ENCODE assay signal across 8 cellular contexts in genomic region chr22:50270302-50271010, GRCh38. TPM values are rescaled to one million over a fixed set of nuclear protein-coding genes. Genes with fewer than 3 reads are reported as not detected.
DNase-seq lines count a peak whose midpoint lies in the region; ATAC-seq and TF ChIP-seq lines count a peak whose summit lies in the region.

Gene MAPK11 (minus strand): TSS chr22:50270380. CDS start chr22:50270292, 88 bp downstream.

- no peaks in the 10 kb centered on the region for H3K4me1 Mint-ChIP-seq in Caco-2 (ENCODE audit: low read depth, unreplicated experiment)

- peaks cover 2% of the 10 kb centered on the region; the same call in 1 of the 2 replicates for H3K36me3 ChIP-seq in Caco-2 (ENCODE audit: control insufficient read depth, insufficient read depth, low read length)

- DNase-seq in Caco-2 (peak; percentile 79 to 88), T-helper 1 cell (peak; percentile 62 to 75 (median 66)), left ventricle myocardium superior (peak; percentile 83), putamen (ENCODE audit: low spot score) (peak; percentile 49)

- peaks cover 31% of the 10 kb centered on the region for H3K36me3 Mint-ChIP-seq in Caco-2 (ENCODE audit: insufficient read depth, unreplicated experiment)

- peak within 1 kb of the TSS; percentile 6 for H3K27ac ChIP-seq in adipose tissue (ENCODE audit: low read depth, low read length)

- TF ChIP-seq CTCF in Caco-2 (IDR thresholded peaks at IDR 0.05; ENCODE audit: insufficient read depth in 1 of 2, low read depth in 1 of 2, low read length in 1 of 2, severe bottlenecking in 1 of 2, unreplicated experiment in 1 of 2): no peak

- CTCF ChIA-PET in Caco-2 (lab: Charles Lee): interaction anchor here (0.6 kb wide), 1 partner anchor 20 kb away, joined by 6 read pairs; the partner anchor contains the start of gene HDAC10

- no peaks in the 10 kb centered on the region for H3K27me3 ChIP-seq in Caco-2 (replicated peaks; ENCODE audit: control insufficient read depth, insufficient read depth, low read length)

- 1% methylated on average over 48 to 76 of the region's 77 CpGs for WGBS in adipose tissue, 3 donors

- H3K4me1 ChIP-seq in Caco-2: peaks cover 16% of the 10 kb centered on the region

- H3K27me3 Mint-ChIP-seq in Caco-2 (ENCODE audit: insufficient read depth, unreplicated experiment): no peaks in the 10 kb centered on the region

- H3K4me3 Mint-ChIP-seq in Caco-2 (ENCODE audit: unreplicated experiment): peak within 1 kb of the TSS; percentile 66

- H3K9me3 Mint-ChIP-seq in Caco-2 (ENCODE audit: unreplicated experiment): no peaks in the 10 kb centered on the region

- H3K9me3 ChIP-seq in Caco-2: no peaks in the 10 kb centered on the region

- intact Hi-C loops in Caco-2 (cut with micrococcal nuclease; ENCODE audit: unreplicated experiment) (loop anchor here (5.0 kb wide), 2 partner anchors 57 to 72 kb away; partner anchors contain the start of genes DENND6B and PPP6R2), left ventricle myocardium superior (cut with micrococcal nuclease) (loop anchor here (10.0 kb wide), 1 partner anchor 54 kb away; the partner anchor contains the start of gene DENND6B)

- no TSS peak for BruUV-seq in Caco-2 (replicated peaks; lab: Mats Ljungman, UMichigan)

- POLR2A ChIA-PET in Caco-2 (lab: Charles Lee): interaction anchor here (0.6 kb wide), 1 partner anchor 292 kb away, joined by 5 read pairs; the partner anchor contains the start of gene SYCE3

- H3K4me3 ChIP-seq in Caco-2 (ENCODE audit: low read depth, low read length): peak within 1 kb of the TSS; percentile 45

- no peak within 1 kb of the TSS for H3K27ac Mint-ChIP-seq in Caco-2 (ENCODE audit: unreplicated experiment)

- ATAC-seq in HG03045 (IDR thresholded peaks at IDR 0.05; ENCODE audit: unreplicated experiment) (peak; percentile 26), left ventricle myocardium superior (peak; percentile 65), HG03378 (IDR thresholded peaks at IDR 0.05; ENCODE audit: unreplicated experiment) (no peak), GM21528 (IDR thresholded peaks at IDR 0.05; ENCODE audit: low FRiP score, unreplicated experiment) (no peak)

RNA-seq across cellular contexts. Expression of gene MAPK11, which starts in this region (rescaled TPM):
- 1.3 and 1.4 TPM in 2 replicates for total RNA-seq in Caco-2 (2022)
- polyA plus RNA-seq in adipose tissue: 10 to 100 TPM in 2 of 3 donors, 1 to 10 TPM in 1; 7.9 to 47.1 (median 46.4) TPM
- 9.1 TPM for total RNA-seq in left ventricle myocardium superior

Comparison
In these comparisons a context has a peak if more than half of its experiments do, and no peak if none do; other contexts are left out.
1. ATAC-seq: peak in HG03045 (single experiment) and left ventricle myocardium superior (single experiment); none in HG03378 (single experiment) and GM21528 (single experiment).
2. Peak in every context shown above with its lines, with median percentiles within 50 percentile points of each other: DNase-seq.